Comparison of ENCODE assay signal across 12 cellular contexts in the genomic region with DNA sequence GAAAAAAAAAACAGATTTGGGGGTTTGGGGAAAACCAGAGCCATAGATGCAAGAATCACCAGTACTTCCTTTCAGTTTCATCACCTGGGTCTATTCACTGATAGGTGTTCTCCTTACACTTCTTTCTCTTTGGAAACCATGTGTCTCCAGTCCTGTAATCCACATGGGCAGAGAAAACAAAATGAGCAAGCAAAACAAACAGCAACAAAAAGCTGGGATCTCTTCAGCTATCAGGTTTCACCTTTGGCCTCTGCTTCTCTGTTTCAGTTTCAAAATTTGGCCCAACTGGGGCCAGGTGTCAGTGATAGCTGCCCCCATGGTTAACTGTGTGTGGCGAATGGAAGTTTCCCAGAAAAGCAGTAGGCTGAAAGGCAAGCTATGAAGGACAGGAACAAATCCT.
DNase-seq lines count a peak whose midpoint lies in the region; ATAC-seq and TF ChIP-seq lines count a peak whose summit lies in the region.
"Had no signal": no experiment of that assay in that cellular context is flagged by ENCODE, and none has a peak within 500 bp of the region (broad histone marks: within the 10 kb centered on the region; RNA-seq: fewer than 3 reads in every experiment).

No MANE protein-coding gene starts in this region.

- no peak overlapping the region for H3K27ac ChIP-seq in breast epithelium
- H3K27ac ChIP-seq: gastrocnemius medialis, WERI-Rb-1 had no signal

- no peak for TF ChIP-seq POLR2A in breast epithelium (IDR thresholded peaks at IDR 0.05)

- TF ChIP-seq CTCF in GM12864 (IDR thresholded peaks at IDR 0.05; ENCODE audit: low read depth, low read length, missing control alignments) (no peak), breast epithelium (IDR thresholded peaks at IDR 0.05) (no peak)

- H3K4me3 ChIP-seq in GM12864 (ENCODE audit: low read depth, low read length) (no peak overlapping the region), breast epithelium (no peak overlapping the region), H7 (ENCODE audit: insufficient read depth, low read depth, low read length) (no peak overlapping the region)
- H3K4me3 ChIP-seq: gastrocnemius medialis had no signal

- DNase-seq in GM12864 (ENCODE audit: low read depth) (peak; percentile 4), breast epithelium (ENCODE audit: low spot score in 2 of 2) (no peak), OCI-M2 (lab: John Stamatoyannopoulos, UW; ENCODE audit: unreplicated experiment) (no peak), H7 (no peak)
- no peak for DNase-seq in stimulated activated CD4-positive, alpha-beta T cell treated with anti-CD3 and anti-CD28 coated beads, Interleukin-4, amount 100 ng/mL, for 1 hour
- DNase-seq: activated naive CD4-positive, alpha-beta T cell treated with anti-CD3 and anti-CD28 coated beads, Interleukin-2, amount 50 U/mL, for 16 hours; gastrocnemius medialis; midbrain; WERI-Rb-1 had no signal

- H3K36me3 ChIP-seq in breast epithelium (no peaks in the 10 kb centered on the region), H7 (replicated peaks; ENCODE audit: control insufficient read depth, insufficient read depth, low read length) (no peaks in the 10 kb centered on the region)
- H3K36me3 ChIP-seq: gastrocnemius medialis, WERI-Rb-1 had no signal

- H3K27me3 ChIP-seq in breast epithelium (no peaks in the 10 kb centered on the region), H7 (ENCODE audit: control insufficient read depth, insufficient read depth, low read length) (no peaks in the 10 kb centered on the region)
- H3K27me3 ChIP-seq: gastrocnemius medialis had no signal

- peaks cover 15% of the 10 kb centered on the region in 2 donors for H3K9me3 ChIP-seq in breast epithelium

- ATAC-seq in GM19395 (IDR thresholded peaks at IDR 0.05; ENCODE audit: unreplicated experiment) (peak; percentile 81), HG02588 (IDR thresholded peaks at IDR 0.05; ENCODE audit: unreplicated experiment) (peak; percentile 55), HG03432 (IDR thresholded peaks at IDR 0.05; ENCODE audit: unreplicated experiment) (peak; percentile 55)
- ATAC-seq: gastrocnemius medialis had no signal

- H3K4me1 ChIP-seq in breast epithelium: no peaks in the 10 kb centered on the region
- H3K4me1 ChIP-seq: gastrocnemius medialis had no signal

- intact Hi-C loops in breast epithelium (cut with DNase I; ENCODE audit: low total_unique reads): no loop called here
